Comparison of ENCODE assay signal across 27 cellular contexts in the genomic region with DNA sequence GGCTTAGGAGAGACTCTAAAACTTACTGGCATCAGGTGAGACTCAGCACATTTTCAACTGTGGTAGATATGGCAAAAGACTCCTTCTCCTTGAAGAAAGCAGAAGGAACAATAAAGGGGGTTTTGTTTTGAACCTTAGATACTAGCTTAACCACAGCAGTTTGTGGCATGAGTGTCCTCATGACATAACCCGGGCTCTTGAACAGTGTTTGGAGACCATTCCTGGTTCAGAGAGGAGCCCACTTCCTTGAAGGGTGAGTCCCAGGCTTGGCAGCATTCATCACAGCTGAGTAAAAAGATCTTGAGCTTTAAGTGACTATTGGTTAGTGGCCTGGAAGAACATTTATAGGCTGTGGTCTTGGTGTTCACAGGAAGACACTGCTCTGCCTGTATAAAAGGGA.
"Had no signal": no experiment of that assay in that cellular context is flagged by ENCODE, and none has a peak within 500 bp of the region (broad histone marks: within the 10 kb centered on the region; RNA-seq: fewer than 3 reads in every experiment).

No MANE protein-coding gene starts in this region.

- H3K9me3 Mint-ChIP-seq: natural killer cell treated with Interleukin-12 subunit alpha and Interleukin-12 subunit beta and Interleukin-15 and Interleukin-18, amount 100 ng/mL, for 72 hours; nephron progenitor cell; neural crest cell; stimulated activated effector memory CD8-positive, alpha-beta T cell treated with anti-CD3 and anti-CD28 coated beads, Interleukin-12 subunit alpha, Interleukin-12 subunit beta, amount 100 ng/mL, for 72 hours; stimulated activated naive CD8-positive, alpha-beta T cell treated with anti-CD3 and anti-CD28 coated beads, Interleukin-15, Interleukin-2, amounts not matched to agents 100 ng/mL and 50 ng/mL, for 24 hours had no signal

- H3K9me3 ChIP-seq: neutrophil, pancreas, psoas muscle, right lobe of liver, sigmoid colon, stomach, thoracic aorta, thyroid gland, tibial nerve, upper lobe of left lung, vagina had no signal

- H3K4me3 Mint-ChIP-seq: natural killer cell treated with Interleukin-12 subunit alpha and Interleukin-12 subunit beta and Interleukin-15 and Interleukin-18, amount 100 ng/mL, for 72 hours; nephron progenitor cell; neural crest cell; stimulated activated effector memory CD8-positive, alpha-beta T cell treated with anti-CD3 and anti-CD28 coated beads, Interleukin-12 subunit alpha, Interleukin-12 subunit beta, amount 100 ng/mL, for 72 hours; stimulated activated naive B cell treated with anti-CD40 and anti-IgM and Interleukin-4, amounts not matched to agents 10 μg/mL and 1 μg/mL and 100 μg/mL, for 72 hours; stimulated activated naive CD8-positive, alpha-beta T cell treated with anti-CD3 and anti-CD28 coated beads, Interleukin-15, Interleukin-2, amounts not matched to agents 100 ng/mL and 50 ng/mL, for 24 hours had no signal

- H3K27ac ChIP-seq: neutrophil, pancreas, psoas muscle, right lobe of liver, sigmoid colon, stomach, thoracic aorta, thyroid gland, tibial nerve, upper lobe of left lung, vagina had no signal

- DNase-seq: nephron progenitor cell; nucleus accumbens; pancreas; psoas muscle; right cardiac atrium; right lobe of liver; sigmoid colon; small intestine; stimulated activated CD4-positive, alpha-beta T cell treated with anti-CD3 and anti-CD28 coated beads, Interleukin-15, amount 100 ng/mL, for 24 hours; stimulated activated CD4-positive, alpha-beta T cell treated with anti-CD3 and anti-CD28 coated beads, Interleukin-2, amount 100 ng/mL, for 24 hours; stimulated activated CD4-positive, alpha-beta T cell treated with anti-CD3 and anti-CD28 coated beads, Interleukin-2, amount 100 ng/mL, for 48 hours; stimulated activated CD4-positive, alpha-beta T cell treated with anti-CD3 and anti-CD28 coated beads, Interleukin-4, amount 100 ng/mL, for 24 hours; stimulated activated naive B cell treated with anti-CD40 and anti-IgM and Interleukin-4, amounts not matched to agents 10 μg/mL and 1 μg/mL and 100 μg/mL, for 72 hours; stimulated activated naive CD4-positive, alpha-beta T cell treated with Interleukin-2 at 50 U/mL for 16 hours; stomach; thyroid gland; trophoblast cell; upper lobe of left lung had no signal

- H3K4me3 ChIP-seq: pancreas, psoas muscle, right lobe of liver, sigmoid colon, stomach, thoracic aorta, thyroid gland, tibial nerve, upper lobe of left lung, vagina had no signal

- H3K36me3 ChIP-seq: neutrophil, pancreas, right lobe of liver, sigmoid colon, stomach, thoracic aorta, thyroid gland, tibial nerve, upper lobe of left lung, vagina had no signal

- ATAC-seq: natural killer cell treated with Interleukin-12 subunit alpha and Interleukin-12 subunit beta and Interleukin-15 and Interleukin-18, amount 100 ng/mL, for 72 hours; pancreas; psoas muscle; right cardiac atrium; right lobe of liver; stimulated activated effector memory CD8-positive, alpha-beta T cell treated with anti-CD3 and anti-CD28 coated beads, Interleukin-12 subunit alpha, Interleukin-12 subunit beta, amount 100 ng/mL, for 72 hours; stimulated activated naive B cell treated with anti-CD40 and anti-IgM and Interleukin-4, amounts not matched to agents 10 μg/mL and 1 μg/mL and 100 μg/mL, for 72 hours had no signal

- H3K27me3 Mint-ChIP-seq: natural killer cell treated with Interleukin-12 subunit alpha and Interleukin-12 subunit beta and Interleukin-15 and Interleukin-18, amount 100 ng/mL, for 72 hours; progenitor cell of endocrine pancreas; stimulated activated naive B cell treated with anti-CD40 and anti-IgM and Interleukin-4, amounts not matched to agents 10 μg/mL and 1 μg/mL and 100 μg/mL, for 72 hours; stimulated activated naive CD8-positive, alpha-beta T cell treated with anti-CD3 and anti-CD28 coated beads, Interleukin-15, Interleukin-2, amounts not matched to agents 100 ng/mL and 50 ng/mL, for 24 hours had no signal

- H3K27ac Mint-ChIP-seq: natural killer cell treated with Interleukin-12 subunit alpha and Interleukin-12 subunit beta and Interleukin-15 and Interleukin-18, amount 100 ng/mL, for 72 hours; nephron progenitor cell; progenitor cell of endocrine pancreas; stimulated activated effector memory CD8-positive, alpha-beta T cell treated with anti-CD3 and anti-CD28 coated beads, Interleukin-12 subunit alpha, Interleukin-12 subunit beta, amount 100 ng/mL, for 72 hours; stimulated activated naive B cell treated with anti-CD40 and anti-IgM and Interleukin-4, amounts not matched to agents 10 μg/mL and 1 μg/mL and 100 μg/mL, for 72 hours; stimulated activated naive CD8-positive, alpha-beta T cell treated with anti-CD3 and anti-CD28 coated beads, Interleukin-15, Interleukin-2, amounts not matched to agents 100 ng/mL and 50 ng/mL, for 24 hours had no signal

- H3K4me1 ChIP-seq: pancreas, psoas muscle, right lobe of liver, sigmoid colon, stomach, thyroid gland, tibial nerve, upper lobe of left lung, vagina had no signal

- H3K36me3 Mint-ChIP-seq: stimulated activated effector memory CD8-positive, alpha-beta T cell treated with anti-CD3 and anti-CD28 coated beads, Interleukin-12 subunit alpha, Interleukin-12 subunit beta, amount 100 ng/mL, for 72 hours; stimulated activated naive B cell treated with anti-CD40 and anti-IgM and Interleukin-4, amounts not matched to agents 10 μg/mL and 1 μg/mL and 100 μg/mL, for 72 hours had no signal

- H3K4me1 Mint-ChIP-seq: nephron progenitor cell; neural crest cell; stimulated activated effector memory CD8-positive, alpha-beta T cell treated with anti-CD3 and anti-CD28 coated beads, Interleukin-12 subunit alpha, Interleukin-12 subunit beta, amount 100 ng/mL, for 72 hours; stimulated activated naive B cell treated with anti-CD40 and anti-IgM and Interleukin-4, amounts not matched to agents 10 μg/mL and 1 μg/mL and 100 μg/mL, for 72 hours had no signal

- H3K27me3 ChIP-seq: neutrophil, pancreas, right lobe of liver, sigmoid colon, stomach, thyroid gland, tibial nerve, upper lobe of left lung, vagina had no signal
